8 cellular contexts compared by ENCODE assay signal in the genomic region with DNA sequence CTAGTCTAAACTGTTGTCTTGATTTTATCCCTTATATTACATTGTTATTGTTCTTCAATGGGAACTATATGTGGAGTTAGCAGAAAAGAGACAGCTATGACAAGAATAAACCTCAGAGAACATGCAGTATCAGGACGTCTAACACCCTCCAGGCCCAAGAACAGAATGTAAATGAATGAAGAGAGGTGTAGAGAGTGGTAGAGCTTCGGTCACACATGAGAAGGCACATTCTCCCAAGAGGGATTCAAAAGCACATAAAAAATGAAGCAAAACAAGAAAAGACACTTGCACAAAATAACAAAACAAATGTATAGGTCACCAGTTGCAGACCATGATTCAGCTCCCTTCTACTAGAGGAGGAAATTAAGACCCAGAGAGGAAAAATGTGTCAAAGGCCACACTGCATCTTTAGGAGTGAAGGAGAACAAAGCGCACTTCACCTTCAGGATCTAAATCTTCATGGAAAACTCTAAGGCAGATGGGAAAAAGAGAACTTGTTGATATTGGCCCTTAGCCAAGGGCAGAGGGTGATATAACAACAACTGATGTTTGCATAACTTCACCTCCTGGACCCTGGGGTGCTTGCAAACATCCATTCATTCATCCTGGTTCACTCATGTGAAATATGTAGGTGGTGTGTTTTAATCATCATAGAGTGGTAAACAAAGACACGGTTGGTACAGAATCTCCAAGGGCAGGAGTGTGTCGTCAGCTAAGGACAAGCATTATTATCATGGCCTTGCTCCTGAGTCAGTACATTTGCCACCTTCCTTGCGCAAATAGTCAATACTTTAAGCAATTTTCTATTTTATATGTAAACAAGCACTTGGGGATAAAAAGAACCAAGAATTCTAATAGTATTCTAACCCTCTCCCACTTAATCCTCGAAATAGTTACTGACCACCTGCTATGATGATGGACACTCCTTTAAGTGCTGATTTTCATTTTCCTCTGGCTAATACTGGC. TPM values are rescaled to one million over a fixed set of nuclear protein-coding genes. Genes with fewer than 3 reads are reported as not detected.
DNase-seq lines count a peak whose midpoint lies in the region; ATAC-seq and TF ChIP-seq lines count a peak whose summit lies in the region.

No MANE protein-coding gene starts in this region.

- H3K36me3 Mint-ChIP-seq in activated CD4-positive, alpha-beta T cell treated with anti-CD3 and anti-CD28 coated beads for 36 hours (ENCODE audit: low read depth) = no peaks in the 10 kb centered on the region

- H3K27ac ChIP-seq in BLaER1 treated with 17β-estradiol and CSF1 and Interleukin-3, amounts not matched to agents 10 nM and 100 nM = peak overlapping the region; percentile 50 to 78 (median 68)
- H3K27ac ChIP-seq in Karpas-422 (ENCODE audit: low read length) (no peak overlapping the region), transverse colon (peak overlapping the region; percentile 54 to 69 (median 64))

- no peaks in the 10 kb centered on the region for H3K79me2 ChIP-seq in Karpas-422 (ENCODE audit: low read length)

- 42 to 54% methylated on average over 6 to 7 of the region's 7 CpGs for WGBS in transverse colon (ENCODE audit: low coverage in 1 of 2), 2 donors

- no peaks in the 10 kb centered on the region for H3K36me3 ChIP-seq in BLaER1 treated with 17β-estradiol and CSF1 and Interleukin-3, amounts not matched to agents 10 nM and 100 nM
- H3K36me3 ChIP-seq in Karpas-422 (ENCODE audit: insufficient read depth, low read length) (no peaks in the 10 kb centered on the region), transverse colon (no peaks in the 10 kb centered on the region)

- in situ Hi-C loops in astrocyte of the spinal cord (cut with HindIII; ENCODE audit: low sequenced_read_pairs) = no loop called here
- in situ Hi-C loops in transverse colon (cut with MboI; ENCODE audit: low pct_ligation_motif_present in 1 of 4, low pct_unique_long_range_greater_than_20kb in 1 of 4, low sequenced_read_pairs in 3 of 4) = no loop called here

- no peak overlapping the region for H2AFZ ChIP-seq in Karpas-422 (ENCODE audit: low read length)

- POLR2A ChIA-PET in activated CD4-positive, alpha-beta T cell treated with anti-CD3 and anti-CD28 coated beads for 36 hours (lab: Charles Lee) = no interaction called here

- no peak overlapping the region for H3K27ac Mint-ChIP-seq in activated CD4-positive, alpha-beta T cell treated with anti-CD3 and anti-CD28 coated beads for 36 hours

- TF ChIP-seq POLR2A in transverse colon (IDR thresholded peaks at IDR 0.05) = no peak

- no peaks in the 10 kb centered on the region for H3K27me3 Mint-ChIP-seq in activated CD4-positive, alpha-beta T cell treated with anti-CD3 and anti-CD28 coated beads for 36 hours

- TF ChIP-seq EP300 in transverse colon (IDR thresholded peaks at IDR 0.05; ENCODE audit: low read depth) = no peak

- ATAC-seq in GM21447 (IDR thresholded peaks at IDR 0.05; ENCODE audit: unreplicated experiment) (peak; percentile 54), GM19023 (IDR thresholded peaks at IDR 0.05; ENCODE audit: unreplicated experiment) (no peak)
- no peak for ATAC-seq in activated CD4-positive, alpha-beta T cell treated with anti-CD3 and anti-CD28 coated beads for 36 hours

- peaks cover 0 to 35% (median 29%) of the 10 kb centered on the region in 11 experiments; a peak in 20 of 22 replicates for H3K9me3 ChIP-seq in BLaER1 treated with 17β-estradiol and CSF1 and Interleukin-3, amounts not matched to agents 10 nM and 100 nM (replicated peaks in 1 of 11)
- H3K9me3 ChIP-seq in Karpas-422 (ENCODE audit: low read length) (no peaks in the 10 kb centered on the region), transverse colon (no peaks in the 10 kb centered on the region)

- H3K4me1 ChIP-seq in BLaER1 treated with 17β-estradiol and CSF1 and Interleukin-3, amounts not matched to agents 10 nM and 100 nM = peaks cover 28 to 56% (median 35%) of the 10 kb centered on the region in 10 experiments
- H3K4me1 ChIP-seq in Karpas-422 (ENCODE audit: low read length) (peaks cover 27% of the 10 kb centered on the region), transverse colon (peaks cover 17 to 38% (median 23%) of the 10 kb centered on the region in 4 donors)

- H4K20me1 ChIP-seq in BLaER1 treated with 17β-estradiol and CSF1 and Interleukin-3, amounts not matched to agents 10 nM and 100 nM = no peaks in the 10 kb centered on the region
- no peaks in the 10 kb centered on the region for H4K20me1 ChIP-seq in Karpas-422 (ENCODE audit: insufficient read depth, low read depth, low read length)

- H3K9me3 Mint-ChIP-seq in activated CD4-positive, alpha-beta T cell treated with anti-CD3 and anti-CD28 coated beads for 36 hours (ENCODE audit: low read depth) = no peaks in the 10 kb centered on the region

- H3K4me3 Mint-ChIP-seq in activated CD4-positive, alpha-beta T cell treated with anti-CD3 and anti-CD28 coated beads for 36 hours = no peak overlapping the region

- DNase-seq in Karpas-422 = peak; percentile 60
- DNase-seq in astrocyte of the spinal cord (ENCODE audit: low read depth, low spot score) = peak; percentile 36
- peak; percentile 30 for DNase-seq in transverse colon
- DNase-seq in activated CD4-positive, alpha-beta T cell treated with anti-CD3 and anti-CD28 coated beads for 36 hours = no peak
- no peak for DNase-seq in NK-92 (lab: John Stamatoyannopoulos, UW; ENCODE audit: unreplicated experiment)

- H3K4me2 ChIP-seq in BLaER1 treated with 17β-estradiol and CSF1 and Interleukin-3, amounts not matched to agents 10 nM and 100 nM = peak overlapping the region; percentile 60 to 84 (median 76)
- H3K4me2 ChIP-seq in Karpas-422 (ENCODE audit: low read depth, low read length, poor library complexity, severe bottlenecking) = peak overlapping the region; percentile 13

- CTCF ChIA-PET in activated CD4-positive, alpha-beta T cell treated with anti-CD3 and anti-CD28 coated beads for 36 hours (lab: Charles Lee) = interaction anchor here (1.2 to 1.4 kb wide), 2 partner anchors 11 to 321 kb away, joined by 3 to 4 read pairs; no protein-coding TSS in a partner anchor

- intact Hi-C loops in transverse colon (cut with DNase I; ENCODE audit: low total_unique reads) = no loop called here
- intact Hi-C loops in activated CD4-positive, alpha-beta T cell treated with anti-CD3 and anti-CD28 coated beads for 36 hours (cut with DNase I, micrococcal nuclease) = no loop called here

- H3K27me3 ChIP-seq in BLaER1 treated with 17β-estradiol and CSF1 and Interleukin-3, amounts not matched to agents 10 nM and 100 nM = no peaks in the 10 kb centered on the region
- H3K27me3 ChIP-seq in Karpas-422 (ENCODE audit: low read length) = no peaks in the 10 kb centered on the region
- H3K27me3 ChIP-seq in transverse colon = no peaks in the 10 kb centered on the region

- peaks cover 26% of the 10 kb centered on the region for H3K4me1 Mint-ChIP-seq in activated CD4-positive, alpha-beta T cell treated with anti-CD3 and anti-CD28 coated beads for 36 hours

- no peak overlapping the region for H3K4me3 ChIP-seq in BLaER1 treated with 17β-estradiol and CSF1 and Interleukin-3, amounts not matched to agents 10 nM and 100 nM
- H3K4me3 ChIP-seq in Karpas-422 (ENCODE audit: low read length) (no peak overlapping the region), astrocyte of the spinal cord (ENCODE audit: low read depth, low read length) (no peak overlapping the region), transverse colon (no peak overlapping the region)

- H3K9me2 ChIP-seq in Karpas-422 (replicated peaks; ENCODE audit: insufficient read depth, low read length) = no peaks in the 10 kb centered on the region

- TF ChIP-seq CTCF in astrocyte of the spinal cord (IDR thresholded peaks at IDR 0.05; ENCODE audit: low read depth, low read length) (no peak), transverse colon (IDR thresholded peaks at IDR 0.05) (no peak)

- H3K9ac ChIP-seq in BLaER1 treated with 17β-estradiol and CSF1 and Interleukin-3, amounts not matched to agents 10 nM and 100 nM = peak overlapping the region in 10 of 11 experiments; percentile 5 to 49 (median 26); a peak in 14 of 22 replicates
- H3K9ac ChIP-seq in Karpas-422 (ENCODE audit: low read length) = no peak overlapping the region

RNA-seq across cellular contexts. Expression of gene NEK10, which starts 8.8 kb away (rescaled TPM):
- 0.34 and 0.72 TPM in 2 replicates for total RNA-seq in Karpas-422 (2014; rRNA removed; shearing (Covaris generic); ENCODE audit: low replicate concordance)
- total RNA-seq in transverse colon = 1 to 10 TPM; 1.1 to 3.2 (median 1.7) TPM
- total RNA-seq in activated CD4-positive, alpha-beta T cell treated with anti-CD3 and anti-CD28 coated beads for 36 hours = under 1 TPM; 0.19 to 0.57 TPM

Comparison
In these comparisons a context has a peak if more than half of its experiments do, and no peak if none do; other contexts are left out.
1. DNase-seq: peak in Karpas-422 (single experiment), astrocyte of the spinal cord (single experiment) and transverse colon (single experiment); none in activated CD4-positive, alpha-beta T cell treated with anti-CD3 and anti-CD28 coated beads for 36 hours (single experiment) and NK-92 (single experiment).